Comparison of ENCODE assay signal across 1 cellular context in genomic region chr1:41424581-41425118, GRCh38.
TF ChIP-seq lines count a peak whose summit lies in the region.

No MANE protein-coding gene starts in this region.

TF ChIP-seq in IMR-90, 13 proteins besides CTCF, POLR2A, EP300 and RAD21 (continued from another document):
- no peak for TF ChIP-seq NFE2L2 (IDR thresholded peaks at IDR 0.05; ENCODE audit: low read depth, low read length)
- TF ChIP-seq CHD1 (IDR thresholded peaks at IDR 0.05; ENCODE audit: low read depth, low read length) = no peak
- TF ChIP-seq FOS (IDR thresholded peaks at IDR 0.05; ENCODE audit: low read depth, low read length) = no peak
- no peak for TF ChIP-seq USF2 (IDR thresholded peaks at IDR 0.05; ENCODE audit: low read depth, low read length)
